In genomic region chr11:47797633-47798032, GRCh38 we compare ENCODE assay signal across 10 cellular contexts. TPM values are rescaled to one million over a fixed set of nuclear protein-coding genes. Genes with fewer than 3 reads are reported as not detected.
A peak's percentile ranks its signal among the peaks of the same experiment; 100 is the strongest.
DNase-seq lines count a peak whose midpoint lies in the region; ATAC-seq and TF ChIP-seq lines count a peak whose summit lies in the region.
"Had no signal": no experiment of that assay in that cellular context is flagged by ENCODE, and none has a peak within 500 bp of the region (broad histone marks: within the 10 kb centered on the region; RNA-seq: fewer than 3 reads in every experiment).

No MANE protein-coding gene starts in this region.

- H3K36me3 ChIP-seq in endodermal cell (ENCODE audit: control insufficient read depth, insufficient read depth, low read length), result peaks cover 94% of the 10 kb centered on the region
- peaks cover 51 to 73% of the 10 kb centered on the region in 2 donors for H3K36me3 ChIP-seq in thyroid gland

- no peak overlapping the region for H3K4me3 ChIP-seq in skeletal muscle cell (ENCODE audit: low read depth, low read length)
- no peak overlapping the region for H3K4me3 ChIP-seq in endodermal cell (ENCODE audit: low read length)
- no peak overlapping the region for H3K4me3 ChIP-seq in thyroid gland (replicated peaks in 1 of 3)
- H3K4me3 ChIP-seq: GM23338 had no signal

- WGBS in endodermal cell (ENCODE audit: insufficient coverage in 1 of 2, insufficient read length in 1 of 2), 2 experiments, result 96 to 100% methylated on average over 4 of the region's 4 CpGs
- WGBS in thyroid gland, 2 donors, result 88 to 98% methylated on average over 4 of the region's 4 CpGs

- no peak for TF ChIP-seq POLR2A in thyroid gland (IDR thresholded peaks at IDR 0.05)

- H3K27me3 ChIP-seq in endodermal cell (ENCODE audit: control insufficient read depth, insufficient read depth, low read length, poor library complexity, severe bottlenecking), result no peaks in the 10 kb centered on the region
- H3K27me3 ChIP-seq in thyroid gland, result no peaks in the 10 kb centered on the region

- H3K4me1 ChIP-seq in endodermal cell (ENCODE audit: control insufficient read depth, insufficient read depth, low read length) (no peaks in the 10 kb centered on the region), thyroid gland (no peaks in the 10 kb centered on the region)

- intact Hi-C loops in left colon (cut with DNase I, micrococcal nuclease) (no loop called here), thyroid gland (cut with DNase I) (no loop called here)

- H3K4me3 Mint-ChIP-seq in activated naive CD8-positive, alpha-beta T cell, result peak overlapping the region; percentile 58
- H3K4me3 Mint-ChIP-seq in endodermal cell, result no peak overlapping the region
- H3K4me3 Mint-ChIP-seq: GM23338 had no signal

- peaks cover 12% of the 10 kb centered on the region for H3K36me3 Mint-ChIP-seq in activated naive CD8-positive, alpha-beta T cell
- peaks cover 70% of the 10 kb centered on the region for H3K36me3 Mint-ChIP-seq in endodermal cell (ENCODE audit: low read depth)

- no peak overlapping the region for H3K9ac ChIP-seq in endodermal cell (ENCODE audit: extremely low read depth, low read length, poor library complexity, severe bottlenecking)

- peak overlapping the region; percentile 85 for H3K27ac Mint-ChIP-seq in activated naive CD8-positive, alpha-beta T cell
- no peak overlapping the region for H3K27ac Mint-ChIP-seq in endodermal cell
- H3K27ac Mint-ChIP-seq: GM23338 had no signal

- no peaks in the 10 kb centered on the region for H3K9me3 ChIP-seq in endodermal cell (ENCODE audit: control insufficient read depth, low read length)
- H3K9me3 ChIP-seq in thyroid gland, result no peaks in the 10 kb centered on the region

- H3K9me3 Mint-ChIP-seq in activated naive CD8-positive, alpha-beta T cell (ENCODE audit: low read depth), result no peaks in the 10 kb centered on the region
- no peaks in the 10 kb centered on the region for H3K9me3 Mint-ChIP-seq in endodermal cell
- H3K9me3 Mint-ChIP-seq: GM23338 had no signal

- TF ChIP-seq CTCF in endodermal cell (conservative IDR thresholded peaks at IDR 0.05) (no peak), thyroid gland (IDR thresholded peaks at IDR 0.05) (no peak)

- H3K27ac ChIP-seq in endodermal cell (ENCODE audit: low read depth, low read length), result no peak overlapping the region
- H3K27ac ChIP-seq in thyroid gland, result no peak overlapping the region
- H3K27ac ChIP-seq: VCaP had no signal

- H3K27me3 Mint-ChIP-seq in activated naive CD8-positive, alpha-beta T cell, result no peaks in the 10 kb centered on the region
- no peaks in the 10 kb centered on the region for H3K27me3 Mint-ChIP-seq in endodermal cell (ENCODE audit: insufficient read depth)

- no peak for ATAC-seq in left colon
- no peak for ATAC-seq in HG02678 (IDR thresholded peaks at IDR 0.05; ENCODE audit: unreplicated experiment)
- ATAC-seq: GM23338 had no signal

- peak; percentile 19 for DNase-seq in AG20443 (ENCODE audit: low spot score)
- DNase-seq in NOMO-1 treated with dmso at 0.1 percent for 144 hours (lab: John Stamatoyannopoulos, UW; ENCODE audit: unreplicated experiment), result peak; percentile 9
- peak; percentile 12 for DNase-seq in skeletal muscle cell (ENCODE audit: low read depth)
- no peak for DNase-seq in left colon
- DNase-seq in endodermal cell, result no peak
- DNase-seq in thyroid gland, result no peak

- H3K4me1 Mint-ChIP-seq in activated naive CD8-positive, alpha-beta T cell (ENCODE audit: low read depth), result peaks cover 15% of the 10 kb centered on the region
- no peaks in the 10 kb centered on the region for H3K4me1 Mint-ChIP-seq in endodermal cell
- H3K4me1 Mint-ChIP-seq: GM23338 had no signal

RNA-seq across cellular contexts. Expression of gene FNBP4, which starts 30.5 kb away (rescaled TPM):
- total RNA-seq in left colon, result 10 to 100 TPM; 59.5 to 62.6 TPM
- 100 to 1,000 TPM; 118 to 141 TPM for total RNA-seq in endodermal cell
- polyA plus RNA-seq in endodermal cell (2013, experiment 1 of 2), result 123 TPM
- polyA plus RNA-seq in endodermal cell (2013, experiment 2 of 2), result 117 TPM
- total RNA-seq in thyroid gland, result 100 to 1,000 TPM; 156 to 232 (median 194) TPM

RNA-seq across cellular contexts. Expression of gene NUP160, which starts 50.5 kb away (rescaled TPM):
- total RNA-seq in left colon, result 10 to 100 TPM; 17.2 to 23.4 TPM
- 10 to 100 TPM; 82.1 to 87.6 TPM for total RNA-seq in endodermal cell
- 65.6 TPM for polyA plus RNA-seq in endodermal cell (2013, experiment 1 of 2)
- polyA plus RNA-seq in endodermal cell (2013, experiment 2 of 2), result 60.8 TPM
- total RNA-seq in thyroid gland, result 10 to 100 TPM; 36.5 to 53.6 (median 39.7) TPM

Comparison
In these comparisons a context has a peak if more than half of its experiments do, and no peak if none do; other contexts are left out.
1. DNase-seq: peak in AG20443 (single experiment), NOMO-1 treated with dmso at 0.1 percent for 144 hours (single experiment) and skeletal muscle cell (single experiment); none in left colon (0 of 2), endodermal cell (single experiment) and thyroid gland (0 of 2).